35 cellular contexts compared by ENCODE assay signal in the genomic region with DNA sequence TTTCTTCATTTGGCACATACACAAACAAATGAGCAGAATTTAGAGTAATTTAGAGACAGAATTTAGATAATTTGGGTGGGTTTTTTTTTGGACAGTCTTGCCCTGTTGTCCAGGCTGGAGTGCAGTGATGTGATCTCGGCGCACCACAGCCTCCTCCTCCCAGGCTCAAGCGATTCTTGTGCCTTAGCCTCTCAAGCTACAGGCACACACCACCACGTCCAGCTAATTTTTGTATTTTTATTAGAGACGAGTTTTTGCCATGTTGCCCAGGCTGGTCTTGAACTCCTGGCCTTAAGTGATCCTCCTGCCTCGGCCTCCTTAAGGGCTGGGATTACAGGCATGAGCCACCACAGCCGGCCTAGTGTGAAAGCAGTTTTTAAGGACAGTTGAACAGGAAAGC.
"Had no signal": no experiment of that assay in that cellular context is flagged by ENCODE, and none has a peak within 500 bp of the region (broad histone marks: within the 10 kb centered on the region; RNA-seq: fewer than 3 reads in every experiment).

No MANE protein-coding gene starts in this region.

- DNase-seq: Karpas-422, Kasumi-1, MG63, MM.1S, MV-4-11, NCI-H1048, NCI-H1092, NCI-H1092 treated with DMSO at 0.1 percent for 48 hours, NCI-H1105, NCI-H1105 treated with DMSO at 0.1 percent for 48 hours, NCI-H1417, NCI-H1417 treated with DMSO at 0.1 percent for 48 hours, NCI-H1436, NCI-H1436 treated with DMSO at 0.1 percent for 48 hours, NCI-H146, NCI-H1694, NCI-H1694 treated with DMSO at 0.1 percent for 48 hours, NCI-H187, NCI-H187 treated with DMSO at 0.1 percent for 48 hours, NCI-H1930, NCI-H2029, NCI-H2029 treated with DMSO at 0.1 percent for 48 hours, NCI-H2081, NCI-H2081 treated with DMSO at 0.1 percent for 48 hours, NCI-H2107, NCI-H2171, NCI-H2171 treated with DMSO at 0.1 percent for 48 hours, NCI-H2227 treated with DMSO at 0.1 percent for 48 hours, NCI-H226, NCI-H345, NCI-H446, NCI-H446 treated with DMSO at 0.1 percent for 48 hours, NCI-H510A, NCI-H510A treated with DMSO at 0.1 percent for 48 hours had no signal

- H3K4me2 ChIP-seq: KMS-11 had no signal

- H3K9me3 ChIP-seq: MG63 had no signal

- H3K4me3 ChIP-seq: MG63 had no signal

- H3K27ac ChIP-seq: KMS-11 had no signal

- H3K9ac ChIP-seq: KMS-11 had no signal

- H3K27me3 ChIP-seq: MG63 had no signal
